Comparison of ENCODE assay signal across 19 cellular contexts in genomic region chr1:40906781-40907400, GRCh38.
"Had no signal": no experiment of that assay in that cellular context is flagged by ENCODE, and none has a peak within 500 bp of the region (broad histone marks: within the 10 kb centered on the region; RNA-seq: fewer than 3 reads in every experiment).

No MANE protein-coding gene starts in this region.

- H3K9me3 ChIP-seq: right atrium auricular region, upper lobe of right lung had no signal

- DNase-seq: activated CD4-positive, alpha-beta T cell treated with anti-CD3 and anti-CD28 coated beads, Interleukin-2, amount 10 ng/mL, durations not matched to agents 7 days and 5 days; activated CD4-positive, CD25-positive, alpha-beta regulatory T cell; activated CD8-positive, alpha-beta memory T cell treated with anti-CD3 and anti-CD28 coated beads, Interleukin-2, amount 50 U/mL, for 48 hours; activated gamma-delta T cell; activated T-cell treated with anti-CD3 and anti-CD28 coated beads, Interleukin-2, amount 50 U/mL, for 72 hours; amniotic stem cell; cortex of kidney; effector CD8-positive, alpha-beta T cell; head of caudate nucleus; immature natural killer cell; nucleus accumbens; small intestine had no signal

- H3K27ac Mint-ChIP-seq: activated CD4-positive, alpha-beta T cell treated with anti-CD3 and anti-CD28 coated beads, Interleukin-2, amount 10 ng/mL, durations not matched to agents 7 days and 5 days; activated naive CD8-positive, alpha-beta T cell; activated T-cell treated with anti-CD3 and anti-CD28 coated beads, Interleukin-2, amount 50 U/mL, for 72 hours; immature natural killer cell; nephron; stimulated activated naive CD8-positive, alpha-beta T cell treated with anti-CD3 and anti-CD28 coated beads, Interleukin-15, Interleukin-2, amounts not matched to agents 100 ng/mL and 50 ng/mL, for 24 hours; T-helper 2 cell treated with Interferon-gamma antibody and Interleukin-4, amounts not matched to agents 5 μg/mL and 100 μg/mL, for 36 hours had no signal

- H3K27me3 ChIP-seq: right atrium auricular region, upper lobe of right lung had no signal

- H3K4me3 Mint-ChIP-seq: activated CD4-positive, alpha-beta T cell treated with anti-CD3 and anti-CD28 coated beads, Interleukin-2, amount 10 ng/mL, durations not matched to agents 7 days and 5 days; activated naive CD8-positive, alpha-beta T cell; activated T-cell treated with anti-CD3 and anti-CD28 coated beads, Interleukin-2, amount 50 U/mL, for 72 hours; central memory CD8-positive, alpha-beta T cell; immature natural killer cell; nephron; stimulated activated naive CD8-positive, alpha-beta T cell treated with anti-CD3 and anti-CD28 coated beads, Interleukin-15, Interleukin-2, amounts not matched to agents 100 ng/mL and 50 ng/mL, for 24 hours; T-helper 2 cell treated with Interferon-gamma antibody and Interleukin-4, amounts not matched to agents 5 μg/mL and 100 μg/mL, for 36 hours had no signal

- ATAC-seq: activated T-cell treated with anti-CD3 and anti-CD28 coated beads, Interleukin-2, amount 50 U/mL, for 72 hours; upper lobe of right lung had no signal

- H3K4me1 Mint-ChIP-seq: activated CD4-positive, alpha-beta T cell treated with anti-CD3 and anti-CD28 coated beads, Interleukin-2, amount 10 ng/mL, durations not matched to agents 7 days and 5 days; central memory CD8-positive, alpha-beta T cell; immature natural killer cell; nephron had no signal

- H3K36me3 ChIP-seq: right atrium auricular region, upper lobe of right lung had no signal

- H3K4me3 ChIP-seq: right atrium auricular region, upper lobe of right lung had no signal

- H3K27ac ChIP-seq: right atrium auricular region, upper lobe of right lung had no signal

- H3K4me1 ChIP-seq: upper lobe of right lung had no signal

- H3K9me3 Mint-ChIP-seq: activated CD4-positive, alpha-beta T cell treated with anti-CD3 and anti-CD28 coated beads, Interleukin-2, amount 10 ng/mL, durations not matched to agents 7 days and 5 days; activated T-cell treated with anti-CD3 and anti-CD28 coated beads, Interleukin-2, amount 50 U/mL, for 72 hours; central memory CD8-positive, alpha-beta T cell; immature natural killer cell; nephron; stimulated activated naive CD8-positive, alpha-beta T cell treated with anti-CD3 and anti-CD28 coated beads, Interleukin-15, Interleukin-2, amounts not matched to agents 100 ng/mL and 50 ng/mL, for 24 hours; T-helper 2 cell treated with Interferon-gamma antibody and Interleukin-4, amounts not matched to agents 5 μg/mL and 100 μg/mL, for 36 hours had no signal

- H3K27me3 Mint-ChIP-seq: activated naive CD8-positive, alpha-beta T cell had no signal

- H3K36me3 Mint-ChIP-seq: activated naive CD8-positive, alpha-beta T cell; immature natural killer cell had no signal
